In genomic region chr16:56933828-56934598, GRCh38 we compare ENCODE assay signal across 8 cellular contexts. TPM values are rescaled to one million over a fixed set of nuclear protein-coding genes. Genes with fewer than 3 reads are reported as not detected.
DNase-seq lines count a peak whose midpoint lies in the region; ATAC-seq and TF ChIP-seq lines count a peak whose summit lies in the region.

No MANE protein-coding gene starts in this region.

- no peak overlapping the region for H3K27ac ChIP-seq in AG04450 (ENCODE audit: low read depth, low read length)
- peak overlapping the region; percentile 91 for H3K27ac ChIP-seq in KOPT-K1 (ENCODE audit: low read depth, low read length, poor library complexity, severe bottlenecking)
- H3K27ac ChIP-seq in caudate nucleus (ENCODE audit: low read depth, low read length) = peak overlapping the region; percentile 98

- no peaks in the 10 kb centered on the region for H3K27me3 Mint-ChIP-seq in naive B cell

- H3K4me3 ChIP-seq in AG04450 (ENCODE audit: low read depth, low read length) = peak overlapping the region; percentile 98

- H3K4me3 Mint-ChIP-seq in naive B cell = peak overlapping the region; percentile 96 to 100 (median 98)

- no peaks in the 10 kb centered on the region for H3K9me3 Mint-ChIP-seq in naive B cell

- H3K27ac Mint-ChIP-seq in naive B cell = peak overlapping the region; percentile 30 to 99 (median 98)

- H3K9me3 ChIP-seq in AG04450 (ENCODE audit: control insufficient read depth, insufficient read depth, low read length) (peaks cover 8% of the 10 kb centered on the region; the same call in 1 of the 2 replicates), KOPT-K1 (ENCODE audit: insufficient read depth, low read length, poor library complexity, severe bottlenecking) (no peaks in the 10 kb centered on the region)

- POLR2A ChIA-PET in AG04450 (lab: Yijun Ruan, JAX) = interaction anchor here (0.7 to 3.3 kb wide), 5 partner anchors 12 to 252 kb away, joined by 3 to 25 read pairs (median 5); partner anchors contain the start of gene RSPRY1

- TF ChIP-seq CTCF in AG04450 (IDR thresholded peaks at IDR 0.05; ENCODE audit: low read depth, low read length) = no peak

- CTCF ChIA-PET in AG04450 (lab: Charles Lee) = interaction anchor here (1.4 to 1.9 kb wide), 2 partner anchors 67 to 158 kb away, joined by 3 to 9 read pairs; partner anchors contain the start of gene CPNE2

- no peaks in the 10 kb centered on the region for H3K27me3 ChIP-seq in AG04450 (ENCODE audit: control insufficient read depth, insufficient read depth, low read length)

- DNase-seq in AG04450 (ENCODE audit: low read depth, low spot score) = no peak
- no peak for DNase-seq in caudate nucleus (lab: John Stamatoyannopoulos, UW)
- DNase-seq in naive B cell = no peak
- DNase-seq in DMS53 treated with DMSO at 0.1 percent for 48 hours (lab: John Stamatoyannopoulos, UW; ENCODE audit: unreplicated experiment) = no peak
- no peak for DNase-seq in pons (ENCODE audit: low spot score)
- no peak for DNase-seq in NCI-H446 (lab: John Stamatoyannopoulos, UW)

- peaks cover 24 to 31% of the 10 kb centered on the region in 2 donors for H3K36me3 Mint-ChIP-seq in naive B cell

- peaks cover 37 to 79% (median 62%) of the 10 kb centered on the region in 3 donors for H3K4me1 Mint-ChIP-seq in naive B cell

- ATAC-seq in naive B cell (ENCODE audit: low read depth in 2 of 2) = no peak
- no peak for ATAC-seq in HG03280 (IDR thresholded peaks at IDR 0.05; ENCODE audit: unreplicated experiment)

- H3K36me3 ChIP-seq in KOPT-K1 (ENCODE audit: insufficient read depth, low read length) = peaks cover 50% of the 10 kb centered on the region

RNA-seq across cellular contexts. Expression of gene HERPUD1, which starts 2.1 kb away (rescaled TPM):
- 207 and 215 TPM in 2 replicates for polyA plus RNA-seq in AG04450 (2011; rRNA removed)
- 243 and 282 TPM in 2 replicates for polyA minus RNA-seq in AG04450 (2011; rRNA and poly(A)+ RNA removed)
- 1,000 to 10,000 TPM in 1 of 6 donors, 100 to 1,000 TPM in 5; 235 to 1,138 (median 264) TPM for polyA plus RNA-seq in naive B cell (ENCODE audit: low read depth in 6 of 6)

RNA-seq across cellular contexts. Expression of gene CETP, which starts 27.7 kb away (rescaled TPM):
- polyA plus RNA-seq in AG04450 (2011; rRNA removed) = 0.09 and 0.17 TPM in 2 replicates
- not detected in 2 replicates for polyA minus RNA-seq in AG04450 (2011; rRNA and poly(A)+ RNA removed)
- under 1 TPM in 4 of 6 donors, not detected in 2; 0.25 to 0.72 (median 0.27) TPM for polyA plus RNA-seq in naive B cell (ENCODE audit: low read depth in 6 of 6)

RNA-seq across cellular contexts. Expression of gene NLRC5, which starts 55.3 kb away (rescaled TPM):
- polyA plus RNA-seq in AG04450 (2011; rRNA removed) (9.2 and 13.1 TPM in 2 replicates), naive B cell (ENCODE audit: low read depth in 6 of 6) (10 to 100 TPM in 5 of 6 donors, 1 to 10 TPM in 1; 2.9 to 42.9 (median 29.9) TPM)
- polyA minus RNA-seq in AG04450 (2011; rRNA and poly(A)+ RNA removed) = 37.2 and 38.1 TPM in 2 replicates
